ENCODE assay signal across 25 cellular contexts in genomic region chr16:86573215-86573614, GRCh38. TPM values are rescaled to one million over a fixed set of nuclear protein-coding genes. Genes with fewer than 3 reads are reported as not detected.
DNase-seq lines count a peak whose midpoint lies in the region; ATAC-seq and TF ChIP-seq lines count a peak whose summit lies in the region.
"Had no signal": no experiment of that assay in that cellular context is flagged by ENCODE, and none has a peak within 500 bp of the region (broad histone marks: within the 10 kb centered on the region; RNA-seq: fewer than 3 reads in every experiment).

No MANE protein-coding gene starts in this region.

- H3K4me1 ChIP-seq in OCI-LY1 (ENCODE audit: insufficient read depth, low read length, severe bottlenecking) (peaks cover 75% of the 10 kb centered on the region), PC-9 (replicated peaks; ENCODE audit: insufficient read depth) (no peaks in the 10 kb centered on the region), foreskin keratinocyte (no peaks in the 10 kb centered on the region)
- H3K4me1 ChIP-seq: parathyroid adenoma had no signal

- H3K27me3 ChIP-seq in OCI-LY1 (ENCODE audit: insufficient read depth, low read length) = no peaks in the 10 kb centered on the region
- peaks cover 82% of the 10 kb centered on the region for H3K27me3 ChIP-seq in PC-9 (ENCODE audit: insufficient read depth, low read depth)
- H3K27me3 ChIP-seq in foreskin keratinocyte = peaks cover 87% of the 10 kb centered on the region

- no peaks in the 10 kb centered on the region for H4K20me1 ChIP-seq in OCI-LY1 (ENCODE audit: insufficient read depth, low read length)
- H4K20me1 ChIP-seq in PC-9 (ENCODE audit: insufficient read depth) = no peaks in the 10 kb centered on the region

- H3K27ac Mint-ChIP-seq in nephron progenitor cell = peak overlapping the region; percentile 58
- H3K27ac Mint-ChIP-seq: CD4-positive, alpha-beta memory T cell had no signal

- CTCF ChIA-PET in PC-9 (lab: Charles Lee) = no interaction called here

- peak overlapping the region; percentile 77; the same call in 1 of the 2 replicates for H3K9ac ChIP-seq in OCI-LY1 (ENCODE audit: low read length)
- H3K9ac ChIP-seq: parathyroid adenoma had no signal

- no peak overlapping the region for H2AFZ ChIP-seq in OCI-LY1 (ENCODE audit: low read length)
- H2AFZ ChIP-seq in PC-9 = no peak overlapping the region
- H2AFZ ChIP-seq: parathyroid adenoma had no signal

- peaks cover 48% of the 10 kb centered on the region for H3K36me3 Mint-ChIP-seq in nephron progenitor cell (ENCODE audit: low read depth)
- H3K36me3 Mint-ChIP-seq: CD4-positive, alpha-beta memory T cell had no signal

- intact Hi-C loops in PC-9 (cut with micrococcal nuclease; ENCODE audit: unreplicated experiment) = no loop called here

- H3K9me2 ChIP-seq in OCI-LY1 (ENCODE audit: low read depth, low read length) = no peaks in the 10 kb centered on the region
- no peaks in the 10 kb centered on the region for H3K9me2 ChIP-seq in PC-9 (ENCODE audit: insufficient read depth)

- TF ChIP-seq CTCF in OCI-LY1 (IDR thresholded peaks at IDR 0.05; ENCODE audit: low read length) (no peak), nephron progenitor cell (IDR thresholded peaks at IDR 0.05) (no peak), PC-9 (conservative IDR thresholded peaks at IDR 0.05) (no peak), foreskin keratinocyte (conservative IDR thresholded peaks at IDR 0.05) (no peak)

- H3F3A ChIP-seq in OCI-LY1 (ENCODE audit: insufficient read depth, low read length) = 0 out of 2 replicates have a peak, but pooled peaks cover 3% of the 10 kb centered on the region
- H3F3A ChIP-seq in PC-9 (ENCODE audit: insufficient read depth, low read depth) = no peaks in the 10 kb centered on the region

- H3K9me3 ChIP-seq in OCI-LY1 (ENCODE audit: low read length) (no peaks in the 10 kb centered on the region), PC-9 (ENCODE audit: insufficient read depth, low read depth) (no peaks in the 10 kb centered on the region)
- H3K9me3 ChIP-seq: transverse colon had no signal

- H3K4me3 ChIP-seq in OCI-LY1 (ENCODE audit: low read depth, low read length, poor library complexity, severe bottlenecking) (peak overlapping the region; percentile 65), PC-9 (no peak overlapping the region)
- H3K4me3 ChIP-seq: K562, transverse colon had no signal

- H3K9me3 Mint-ChIP-seq in nephron progenitor cell = no peaks in the 10 kb centered on the region
- H3K9me3 Mint-ChIP-seq: CD4-positive, alpha-beta memory T cell had no signal

- H3K79me2 ChIP-seq in OCI-LY1 (ENCODE audit: insufficient read depth, low read length) (peaks cover 8% of the 10 kb centered on the region; the same call in 1 of the 2 replicates), PC-9 (ENCODE audit: low read depth) (no peaks in the 10 kb centered on the region)
- H3K79me2 ChIP-seq: parathyroid adenoma had no signal

- H3K4me2 ChIP-seq in OCI-LY1 (ENCODE audit: low read length) (peak overlapping the region; percentile 70), PC-9 (no peak overlapping the region)

- DNase-seq in EH (ENCODE audit: low read depth) = peak; percentile 93
- peak; percentile 28 for DNase-seq in dedifferentiated amniotic fluid mesenchymal stem cell (ENCODE audit: extremely low spot score)
- no peak for DNase-seq in nephron progenitor cell
- no peak for DNase-seq in PC-9
- DNase-seq in substantia nigra (lab: John Stamatoyannopoulos, UW) = no peak
- no peak for DNase-seq in stimulated activated CD4-positive, alpha-beta T cell treated with anti-CD3 and anti-CD28 coated beads, Interleukin-2, amount 100 ng/mL, for 48 hours
- DNase-seq in foreskin keratinocyte = no peak
- DNase-seq: activated CD4-positive, alpha-beta T cell treated with anti-CD3 and anti-CD28 coated beads, Interleukin-2, amount 50 U/mL, for 48 hours; activated gamma-delta T cell; CD4-positive, alpha-beta memory T cell; central memory CD4-positive, alpha-beta T cell; effector CD8-positive, alpha-beta T cell; MV-4-11; NCI-H1694 treated with DMSO at 0.1 percent for 48 hours; NCI-H526 treated with DMSO at 0.1 percent for 48 hours; SHP77; small intestine; stimulated activated CD4-positive, alpha-beta T cell treated with anti-CD3 and anti-CD28 coated beads, Interleukin-4, amount 100 ng/mL, for 1 hour; stimulated activated naive CD8-positive, alpha-beta T cell treated with anti-CD3 and anti-CD28 coated beads, Interleukin-15, Interleukin-2, amounts not matched to agents 100 U/mL and 50 U/mL, for 24 hours; T-helper 1 cell; transverse colon; WERI-Rb-1 had no signal

- POLR2A ChIA-PET in PC-9 (lab: Charles Lee; ENCODE audit: unreplicated experiment) = interaction anchor here (0.6 kb wide), 1 partner anchor 255 kb away, joined by 9 read pairs; no protein-coding TSS in a partner anchor

- BruUV-seq in PC-9 (replicated peaks; lab: Mats Ljungman, UMichigan) = no TSS peak

- peak overlapping the region; percentile 29 for H3K27ac ChIP-seq in OCI-LY1 (ENCODE audit: low read depth, low read length, poor library complexity, severe bottlenecking)
- H3K27ac ChIP-seq in PC-9 = no peak overlapping the region
- H3K27ac ChIP-seq in substantia nigra (ENCODE audit: low read depth, low read length, poor library complexity, severe bottlenecking) = no peak overlapping the region
- H3K27ac ChIP-seq in foreskin keratinocyte = no peak overlapping the region
- H3K27ac ChIP-seq: parathyroid adenoma, transverse colon, WERI-Rb-1 had no signal

- H3K36me3 ChIP-seq in OCI-LY1 (ENCODE audit: insufficient read depth, low read length) = peaks cover 27% of the 10 kb centered on the region; the same call in 1 of the 2 replicates
- no peaks in the 10 kb centered on the region for H3K36me3 ChIP-seq in PC-9 (ENCODE audit: low read depth)
- H3K36me3 ChIP-seq: transverse colon, WERI-Rb-1 had no signal

- peak overlapping the region; percentile 95 for H3K4me3 Mint-ChIP-seq in nephron progenitor cell
- H3K4me3 Mint-ChIP-seq: CD4-positive, alpha-beta memory T cell had no signal

- ATAC-seq in foreskin keratinocyte = no peak
- ATAC-seq: K562; stimulated activated naive CD8-positive, alpha-beta T cell treated with anti-CD3 and anti-CD28 coated beads, Interleukin-15, Interleukin-2, amounts not matched to agents 100 U/mL and 50 U/mL, for 24 hours had no signal

- H3K4me1 Mint-ChIP-seq in nephron progenitor cell = peaks cover 74% of the 10 kb centered on the region

- peaks cover 54% of the 10 kb centered on the region for H3K27me3 Mint-ChIP-seq in nephron progenitor cell (ENCODE audit: low read depth, poor library complexity)

RNA-seq across cellular contexts. Expression of gene FOXL1, which starts 5.1 kb away (rescaled TPM):
- not detected in 2 replicates for total RNA-seq in PC-9 (2021)
- total RNA-seq in foreskin keratinocyte = 0.46 and 0.51 TPM in 2 replicates
- polyA plus RNA-seq in foreskin keratinocyte = 0.31 and 0.32 TPM in 2 replicates
- total RNA-seq: CD4-positive, alpha-beta memory T cell; K562 had no signal
- polyA plus RNA-seq: CD4-positive, alpha-beta memory T cell; K562 had no signal

RNA-seq across cellular contexts. Expression of gene FOXC2, which starts 6.6 kb away (rescaled TPM):
- total RNA-seq in PC-9 (2021) (not detected in 2 replicates), foreskin keratinocyte (not detected in 2 replicates)
- not detected in 2 replicates for polyA plus RNA-seq in foreskin keratinocyte
- total RNA-seq: CD4-positive, alpha-beta memory T cell had no signal
- polyA plus RNA-seq: CD4-positive, alpha-beta memory T cell had no signal

RNA-seq across cellular contexts. Expression of gene MTHFSD, which starts 18.2 kb away (rescaled TPM):
- total RNA-seq in PC-9 (2021) (23.4 and 25.7 TPM in 2 replicates), foreskin keratinocyte (12.7 and 13.1 TPM in 2 replicates)
- 6.9 and 7.3 TPM in 2 replicates for polyA plus RNA-seq in foreskin keratinocyte

Comparison
In these comparisons a context has a peak if more than half of its experiments do, and no peak if none do; other contexts are left out.
1. DNase-seq: peak in EH (single experiment) and dedifferentiated amniotic fluid mesenchymal stem cell (single experiment); none in nephron progenitor cell (single experiment), PC-9 (0 of 2), substantia nigra (0 of 49), stimulated activated CD4-positive, alpha-beta T cell treated with anti-CD3 and anti-CD28 coated beads, Interleukin-2, amount 100 ng/mL, for 48 hours (0 of 2) and foreskin keratinocyte (0 of 2).